In genomic region chr14:95531473-95531872, GRCh38 we compare ENCODE assay signal across 12 cellular contexts. TPM values are rescaled to one million over a fixed set of nuclear protein-coding genes. Genes with fewer than 3 reads are reported as not detected.
A peak's percentile ranks its signal among the peaks of the same experiment; 100 is the strongest.
DNase-seq lines count a peak whose midpoint lies in the region; ATAC-seq, FAIRE-seq and TF ChIP-seq lines count a peak whose summit lies in the region.
"Had no signal": no experiment of that assay in that cellular context is flagged by ENCODE, and none has a peak within 500 bp of the region (broad histone marks: within the 10 kb centered on the region; RNA-seq: fewer than 3 reads in every experiment).

No MANE protein-coding gene starts in this region.

- no peak overlapping the region for H3K4me3 Mint-ChIP-seq in astrocyte (ENCODE audit: unreplicated experiment)

- FAIRE-seq in astrocyte (lab: Jason Lieb, UNC), result peak; percentile 9

- peak overlapping the region; percentile 99 for H3K4me3 ChIP-seq in BLaER1
- H3K4me3 ChIP-seq in astrocyte (ENCODE audit: insufficient read depth, low read depth, low read length), result no peak overlapping the region
- H3K4me3 ChIP-seq in right lobe of liver, result no peak overlapping the region

- H3K4me2 ChIP-seq in BLaER1 (peak overlapping the region; percentile 96), astrocyte (ENCODE audit: low read length) (peak overlapping the region; percentile 99)

- H3K9ac ChIP-seq in BLaER1 (peak overlapping the region; percentile 95), astrocyte (ENCODE audit: low read length) (no peak overlapping the region)

- no peaks in the 10 kb centered on the region for H3K9me3 Mint-ChIP-seq in astrocyte (ENCODE audit: unreplicated experiment)

- H3K36me3 ChIP-seq in BLaER1, result peaks cover 8% of the 10 kb centered on the region; the same call in 1 of the 2 replicates
- H3K36me3 ChIP-seq in astrocyte (ENCODE audit: insufficient read depth, low read length), result no peaks in the 10 kb centered on the region
- no peaks in the 10 kb centered on the region for H3K36me3 ChIP-seq in right lobe of liver

- TF ChIP-seq POLR2A in right lobe of liver (IDR thresholded peaks at IDR 0.05), result no peak

- H3K27ac ChIP-seq in BLaER1, result peak overlapping the region; percentile 98
- H3K27ac ChIP-seq in astrocyte (ENCODE audit: low read depth, low read length), result peak overlapping the region; percentile 92
- peak overlapping the region in 2 of 3 donors; percentile 3 to 5 for H3K27ac ChIP-seq in right lobe of liver

- H4K20me1 ChIP-seq in BLaER1, result peaks cover 16% of the 10 kb centered on the region
- H4K20me1 ChIP-seq in astrocyte (ENCODE audit: insufficient read depth, low read length), result peaks cover 69% of the 10 kb centered on the region

- peak; percentile 56 for DNase-seq in HT1080 (ENCODE audit: low read depth)
- peak; percentile 82 for DNase-seq in astrocyte (ENCODE audit: low read depth)
- peak in 1 of 3 donors; percentile 13 for DNase-seq in right lobe of liver
- no peak for DNase-seq in NK-92 treated with Interleukin-12 subunit alpha and Interleukin-12 subunit beta, amount 100 ng/mL, for 24 hours (lab: John Stamatoyannopoulos, UW)
- DNase-seq in stimulated activated CD4-positive, alpha-beta T cell treated with anti-CD3 and anti-CD28 coated beads, Interleukin-4, amount 100 ng/mL, for 1 hour, result no peak
- DNase-seq: GF-D8, MV-4-11, right cardiac atrium had no signal

- H3K4me1 ChIP-seq in BLaER1, result peaks cover 53% of the 10 kb centered on the region
- peaks cover 55% of the 10 kb centered on the region for H3K4me1 ChIP-seq in astrocyte (ENCODE audit: insufficient read depth, low read length)
- peaks cover 0 to 51% (median 15%) of the 10 kb centered on the region in 4 donors for H3K4me1 ChIP-seq in right lobe of liver

- TF ChIP-seq CTCF in astrocyte (IDR thresholded peaks at IDR 0.05; ENCODE audit: insufficient read depth, low read depth, low read length) (no peak), right lobe of liver (IDR thresholded peaks at IDR 0.05) (no peak)

- no peaks in the 10 kb centered on the region for H3K36me3 Mint-ChIP-seq in astrocyte (ENCODE audit: low read depth, unreplicated experiment)

- intact Hi-C loops in right lobe of liver (cut with DNase I), result no loop called here

- peaks cover 72% of the 10 kb centered on the region for H3K79me2 ChIP-seq in astrocyte (ENCODE audit: insufficient read depth, low read length)

- H3K27me3 ChIP-seq in BLaER1 (no peaks in the 10 kb centered on the region), astrocyte (ENCODE audit: insufficient read depth, low read length) (no peaks in the 10 kb centered on the region), right lobe of liver (no peaks in the 10 kb centered on the region)

- WGBS in right lobe of liver (ENCODE audit: insufficient coverage, low coverage, low lambda C conversion rate, missing lambda C conversion rate), result 12% methylated on average over 3 of the region's 3 CpGs

- ATAC-seq in right lobe of liver (peak in 1 of 4 donors; percentile 5), GM18517 (IDR thresholded peaks at IDR 0.05; ENCODE audit: unreplicated experiment) (no peak), HG03095 (IDR thresholded peaks at IDR 0.05; ENCODE audit: unreplicated experiment) (no peak)
- ATAC-seq: activated CD4-positive, CD25-positive, alpha-beta regulatory T cell treated with anti-CD3 and anti-CD28 coated beads, Interleukin-2, amount 50 U/mL, for 24 hours; right cardiac atrium had no signal

- no peak overlapping the region for H3K27ac Mint-ChIP-seq in astrocyte (ENCODE audit: unreplicated experiment)

- H3K9me3 ChIP-seq in BLaER1 (no peaks in the 10 kb centered on the region), astrocyte (ENCODE audit: insufficient read depth, low read depth, low read length) (no peaks in the 10 kb centered on the region), right lobe of liver (no peaks in the 10 kb centered on the region)

- H3K4me1 Mint-ChIP-seq in astrocyte (ENCODE audit: low read depth, unreplicated experiment), result peaks cover 38% of the 10 kb centered on the region

- no peak overlapping the region for H2AFZ ChIP-seq in astrocyte (ENCODE audit: low read depth, low read length)

- no peaks in the 10 kb centered on the region for H3K27me3 Mint-ChIP-seq in astrocyte (ENCODE audit: low read depth, unreplicated experiment)

RNA-seq across cellular contexts. Expression of gene GLRX5, which starts 3.4 kb away (rescaled TPM):
- 112 and 114 TPM in 2 replicates for total RNA-seq in HT1080 (2014; rRNA removed; shearing (Covaris generic))
- polyA plus RNA-seq in HT1080 (2015; cell fraction: cytosol; rRNA removed), result 65.5 and 67.0 TPM in 2 replicates
- 14.3 and 14.4 TPM in 2 replicates for polyA plus RNA-seq in HT1080 (2015; cell fraction: nucleus; rRNA removed)
- total RNA-seq in astrocyte (50.1 and 50.5 TPM in 2 replicates), right lobe of liver (10 to 100 TPM; 31.4 to 48.5 (median 40.2) TPM)

RNA-seq across cellular contexts. Expression of gene SYNE3, which starts 15.0 kb away (rescaled TPM):
- 2.3 and 2.4 TPM in 2 replicates for total RNA-seq in HT1080 (2014; rRNA removed; shearing (Covaris generic))
- polyA plus RNA-seq in HT1080 (2015; cell fraction: cytosol; rRNA removed), result 0.43 TPM in 2 replicates
- polyA plus RNA-seq in HT1080 (2015; cell fraction: nucleus; rRNA removed), result 4.0 and 5.1 TPM in 2 replicates
- total RNA-seq in astrocyte, result 2.5 TPM in 2 replicates
- total RNA-seq in right lobe of liver, result 10 to 100 TPM in 1 of 6 experiments, 1 to 10 TPM in 5; 3.7 to 11.6 (median 5.0) TPM

Comparison
In these comparisons a context has a peak if more than half of its experiments do, and no peak if none do; other contexts are left out.
1. H3K27ac ChIP-seq: peak in every context shown above with its lines; median percentile 98 in BLaER1; 92 in astrocyte; 4 in right lobe of liver.
2. DNase-seq: peak in HT1080 (single experiment) and astrocyte (single experiment); none in NK-92 treated with Interleukin-12 subunit alpha and Interleukin-12 subunit beta, amount 100 ng/mL, for 24 hours (single experiment) and stimulated activated CD4-positive, alpha-beta T cell treated with anti-CD3 and anti-CD28 coated beads, Interleukin-4, amount 100 ng/mL, for 1 hour (single experiment).